Comparison of ENCODE assay signal across 22 cellular contexts in genomic region chr17:50026046-50026675, GRCh38. TPM values are rescaled to one million over a fixed set of nuclear protein-coding genes. Genes with fewer than 3 reads are reported as not detected.
DNase-seq lines count a peak whose midpoint lies in the region; ATAC-seq and TF ChIP-seq lines count a peak whose summit lies in the region.
"Had no signal": no experiment of that assay in that cellular context is flagged by ENCODE, and none has a peak within 500 bp of the region (broad histone marks: within the 10 kb centered on the region; RNA-seq: fewer than 3 reads in every experiment).

No MANE protein-coding gene starts in this region.

- no peak for TF ChIP-seq CTCF in PC-9 (conservative IDR thresholded peaks at IDR 0.05)

- no TSS peak for BruUV-seq in PC-9 (replicated peaks; lab: Mats Ljungman, UMichigan)

- no peak for ATAC-seq in activated T-cell treated with anti-CD3 and anti-CD28 coated beads, Interleukin-2, amount 50 U/mL, for 72 hours (replicated peaks in 1 of 2)
- no peak for ATAC-seq in HG03378 (IDR thresholded peaks at IDR 0.05; ENCODE audit: unreplicated experiment)

- H3K36me3 ChIP-seq in PC-9 (ENCODE audit: low read depth), result no peaks in the 10 kb centered on the region
- H3K36me3 ChIP-seq: suprapubic skin had no signal

- intact Hi-C loops in PC-9 (cut with micrococcal nuclease; ENCODE audit: unreplicated experiment) (loop anchor here (2.0 to 10.0 kb wide), 2 partner anchors 129 to 269 kb away; no protein-coding TSS in a partner anchor), posterior vena cava (cut with DNase I) (loop anchor here (2.0 to 5.0 kb wide), 3 partner anchors 41 to 69 kb away; partner anchors contain the start of gene PDK2 (in 1 of the 2))

- no peaks in the 10 kb centered on the region for H3K9me3 Mint-ChIP-seq in activated T-cell treated with anti-CD3 and anti-CD28 coated beads, Interleukin-2, amount 50 U/mL, for 72 hours
- H3K9me3 Mint-ChIP-seq: activated CD4-positive, alpha-beta memory T cell treated with anti-CD3 and anti-CD28 coated beads, Interleukin-2, amount 10 ng/mL, durations not matched to agents 7 days and 5 days; activated T-helper 17 cell treated with anti-CD3 and anti-CD28 coated beads, Interleukin-2, amount 50 U/mL, for 72 hours; CD4-positive, CD25-positive, alpha-beta regulatory T cell; GM23338; immature natural killer cell had no signal

- H3K27ac Mint-ChIP-seq in activated T-cell treated with anti-CD3 and anti-CD28 coated beads, Interleukin-2, amount 50 U/mL, for 72 hours, result no peak overlapping the region
- H3K27ac Mint-ChIP-seq: activated CD4-positive, alpha-beta memory T cell treated with anti-CD3 and anti-CD28 coated beads, Interleukin-2, amount 10 ng/mL, durations not matched to agents 7 days and 5 days; activated T-helper 17 cell treated with anti-CD3 and anti-CD28 coated beads, Interleukin-2, amount 50 U/mL, for 72 hours; CD4-positive, CD25-positive, alpha-beta regulatory T cell; GM23338; immature natural killer cell had no signal

- peak overlapping the region; percentile 41 to 55 for H3K4me3 Mint-ChIP-seq in activated T-cell treated with anti-CD3 and anti-CD28 coated beads, Interleukin-2, amount 50 U/mL, for 72 hours
- H3K4me3 Mint-ChIP-seq: activated CD4-positive, alpha-beta memory T cell treated with anti-CD3 and anti-CD28 coated beads, Interleukin-2, amount 10 ng/mL, durations not matched to agents 7 days and 5 days; activated T-helper 17 cell treated with anti-CD3 and anti-CD28 coated beads, Interleukin-2, amount 50 U/mL, for 72 hours; CD4-positive, CD25-positive, alpha-beta regulatory T cell; GM23338 had no signal

- H4K20me1 ChIP-seq in PC-9 (ENCODE audit: insufficient read depth), result no peaks in the 10 kb centered on the region

- H3K9me3 ChIP-seq in PC-9 (ENCODE audit: insufficient read depth, low read depth), result no peaks in the 10 kb centered on the region
- H3K9me3 ChIP-seq: suprapubic skin had no signal

- H3F3A ChIP-seq in PC-9 (ENCODE audit: insufficient read depth, low read depth), result peaks cover 69% of the 10 kb centered on the region

- peaks cover 29% of the 10 kb centered on the region for H3K27me3 Mint-ChIP-seq in activated T-cell treated with anti-CD3 and anti-CD28 coated beads, Interleukin-2, amount 50 U/mL, for 72 hours (ENCODE audit: low read depth)

- H3K4me1 Mint-ChIP-seq in activated T-cell treated with anti-CD3 and anti-CD28 coated beads, Interleukin-2, amount 50 U/mL, for 72 hours (ENCODE audit: low read depth), result peaks cover 24% of the 10 kb centered on the region

- H3K4me3 ChIP-seq in PC-9, result peak overlapping the region; percentile 58; the same call in 1 of the 2 replicates

- H3K27me3 ChIP-seq in PC-9 (ENCODE audit: insufficient read depth, low read depth), result no peaks in the 10 kb centered on the region

- H3K27ac ChIP-seq in PC-9, result peak overlapping the region; percentile 96
- H3K27ac ChIP-seq: HL-60, suprapubic skin had no signal

- no peak overlapping the region for H2AFZ ChIP-seq in PC-9

- CTCF ChIA-PET in PC-9 (lab: Charles Lee), result interaction anchor here (0.6 to 2.0 kb wide), 4 partner anchors 30 to 450 kb away, joined by 3 to 13 read pairs (median 6); partner anchors contain the start of gene ITGA3

- POLR2A ChIA-PET in PC-9 (lab: Charles Lee; ENCODE audit: unreplicated experiment), result interaction anchor here (0.6 to 2.8 kb wide), 5 partner anchors 17 to 36 kb away, joined by 3 to 55 read pairs (median 6); partner anchors contain the start of gene ITGA3

- no peaks in the 10 kb centered on the region for H3K9me2 ChIP-seq in PC-9 (ENCODE audit: insufficient read depth)

- H3K79me2 ChIP-seq in PC-9 (ENCODE audit: low read depth), result no peaks in the 10 kb centered on the region; the same call in 1 of the 2 replicates

- DNase-seq in activated T-cell treated with anti-CD3 and anti-CD28 coated beads, Interleukin-2, amount 50 U/mL, for 72 hours, result no peak
- DNase-seq in activated T-cell treated with anti-CD3 and anti-CD28 coated beads for 4 hours, result no peak
- no peak for DNase-seq in PC-9
- peak; percentile 58 for DNase-seq in islet precursor cell
- DNase-seq in posterior vena cava (ENCODE audit: low spot score), result peak; percentile 52
- no peak for DNase-seq in activated CD4-positive, alpha-beta T cell treated with anti-CD3 and anti-CD28 coated beads for 48 hours
- no peak for DNase-seq in amygdala (lab: John Stamatoyannopoulos, UW)
- DNase-seq: 8988T, NCI-H2029 had no signal

- H3K36me3 Mint-ChIP-seq in activated T-cell treated with anti-CD3 and anti-CD28 coated beads, Interleukin-2, amount 50 U/mL, for 72 hours (ENCODE audit: insufficient read depth in 2 of 2), result no peaks in the 10 kb centered on the region
- H3K36me3 Mint-ChIP-seq: CD4-positive, CD25-positive, alpha-beta regulatory T cell; immature natural killer cell had no signal

- H3K4me2 ChIP-seq in PC-9, result peak overlapping the region; percentile 89

- H3K4me1 ChIP-seq in PC-9 (replicated peaks; ENCODE audit: insufficient read depth), result peaks cover 54% of the 10 kb centered on the region

RNA-seq across cellular contexts. Expression of gene ITGA3, which starts 29.7 kb away (rescaled TPM):
- total RNA-seq in activated T-cell treated with anti-CD3 and anti-CD28 coated beads, Interleukin-2, amount 50 U/mL, for 72 hours, result 10 to 100 TPM; 16.6 to 16.9 TPM
- total RNA-seq in PC-9 (2021), result 291 and 327 TPM in 2 replicates
- 10 to 100 TPM; 56.3 to 80.3 TPM for total RNA-seq in posterior vena cava

RNA-seq across cellular contexts. Expression of gene DLX3, which starts 31.1 kb away (rescaled TPM):
- under 1 TPM in 1 of 2 donors, not detected in 1; 0.12 TPM for total RNA-seq in activated T-cell treated with anti-CD3 and anti-CD28 coated beads, Interleukin-2, amount 50 U/mL, for 72 hours
- total RNA-seq in PC-9 (2021) (1.2 and 2.0 TPM in 2 replicates), posterior vena cava (under 1 TPM in 1 of 2 donors, not detected in 1; 0.23 TPM)
- total RNA-seq: activated CD4-positive, alpha-beta memory T cell treated with anti-CD3 and anti-CD28 coated beads, Interleukin-2, amount 10 ng/mL, durations not matched to agents 7 days and 5 days; activated T-helper 17 cell treated with anti-CD3 and anti-CD28 coated beads, Interleukin-2, amount 50 U/mL, for 72 hours; CD4-positive, CD25-positive, alpha-beta regulatory T cell; Daoy; endothelial cell of umbilical vein; Right ventricle myocardium inferior; skeletal muscle tissue; T-helper 2 cell treated with Interferon-gamma antibody and Interleukin-4, amounts not matched to agents 100 ng/mL and 5 ng/mL, for 36 hours had no signal

RNA-seq across cellular contexts. Expression of gene DLX4, which starts 57.2 kb away (rescaled TPM):
- 1 to 10 TPM; 1.9 to 3.0 TPM for total RNA-seq in activated T-cell treated with anti-CD3 and anti-CD28 coated beads, Interleukin-2, amount 50 U/mL, for 72 hours
- total RNA-seq in PC-9 (2021), result 6.2 and 8.8 TPM in 2 replicates
- under 1 TPM in 1 of 2 donors, not detected in 1; 0.19 TPM for total RNA-seq in posterior vena cava
- total RNA-seq: CD4-positive, CD25-positive, alpha-beta regulatory T cell; endothelial cell of umbilical vein; Right ventricle myocardium inferior; skeletal muscle tissue had no signal

Comparison
In these comparisons a context has a peak if more than half of its experiments do, and no peak if none do; other contexts are left out.
1. DNase-seq: peak in islet precursor cell (single experiment) and posterior vena cava (single experiment); none in activated T-cell treated with anti-CD3 and anti-CD28 coated beads, Interleukin-2, amount 50 U/mL, for 72 hours (0 of 2), activated T-cell treated with anti-CD3 and anti-CD28 coated beads for 4 hours (single experiment), PC-9 (0 of 2), activated CD4-positive, alpha-beta T cell treated with anti-CD3 and anti-CD28 coated beads for 48 hours (single experiment) and amygdala (0 of 56).